In genomic region chr3:40869013-40869412, GRCh38 we compare ENCODE assay signal across 15 cellular contexts.
DNase-seq lines count a peak whose midpoint lies in the region; ATAC-seq and TF ChIP-seq lines count a peak whose summit lies in the region.
"Had no signal": no experiment of that assay in that cellular context is flagged by ENCODE, and none has a peak within 500 bp of the region (broad histone marks: within the 10 kb centered on the region; RNA-seq: fewer than 3 reads in every experiment).

No MANE protein-coding gene starts in this region.

- no peak overlapping the region for H3K14ac ChIP-seq in neuronal stem cell (ENCODE audit: low read length)

- no peak overlapping the region for H2BK12ac ChIP-seq in neuronal stem cell (ENCODE audit: low read length)

- H2BK5ac ChIP-seq in neuronal stem cell (ENCODE audit: low read length) = no peak overlapping the region

- intact Hi-C loops in Caco-2 (cut with micrococcal nuclease; ENCODE audit: unreplicated experiment) (no loop called here), lower lobe of right lung (cut with DNase I) (no loop called here), thyroid gland (cut with DNase I) (no loop called here), heart right ventricle (cut with DNase I) (no loop called here)

- no peak overlapping the region for H3K27ac ChIP-seq in lower lobe of right lung
- H3K27ac ChIP-seq in thyroid gland = no peak overlapping the region
- no peak overlapping the region for H3K27ac ChIP-seq in neuronal stem cell (replicated peaks; ENCODE audit: low read length)
- H3K27ac ChIP-seq in heart right ventricle = no peak overlapping the region
- H3K27ac ChIP-seq: BLaER1 had no signal

- H3K4ac ChIP-seq in neuronal stem cell (ENCODE audit: low read length) = no peak overlapping the region

- no peaks in the 10 kb centered on the region for H3K36me3 Mint-ChIP-seq in Caco-2 (ENCODE audit: insufficient read depth, unreplicated experiment)
- H3K36me3 Mint-ChIP-seq: CD8-positive, alpha-beta memory T cell had no signal

- H3K27ac Mint-ChIP-seq in Caco-2 (ENCODE audit: unreplicated experiment) = peak overlapping the region; percentile 73
- H3K27ac Mint-ChIP-seq: CD8-positive, alpha-beta memory T cell had no signal

- no peak overlapping the region for H3K23ac ChIP-seq in neuronal stem cell (ENCODE audit: low read depth, low read length, poor library complexity)

- no peak overlapping the region for H3K4me2 ChIP-seq in neuronal stem cell (ENCODE audit: insufficient read depth, low read length, poor library complexity, severe bottlenecking)
- H3K4me2 ChIP-seq: BLaER1 had no signal

- H3K36me3 ChIP-seq in Caco-2 (ENCODE audit: control insufficient read depth, insufficient read depth, low read length) (no peaks in the 10 kb centered on the region), lower lobe of right lung (no peaks in the 10 kb centered on the region), thyroid gland (no peaks in the 10 kb centered on the region), neuronal stem cell (replicated peaks in 1 of 2; ENCODE audit: control insufficient read depth in 2 of 2, insufficient read depth in 2 of 2, low read length in 2 of 2) (no peaks in the 10 kb centered on the region), heart right ventricle (no peaks in the 10 kb centered on the region)
- H3K36me3 ChIP-seq: BLaER1 had no signal

- H2AK5ac ChIP-seq in neuronal stem cell (ENCODE audit: low read depth, low read length) = no peak overlapping the region

- H3K4me3 Mint-ChIP-seq in Caco-2 (ENCODE audit: unreplicated experiment) = no peak overlapping the region
- H3K4me3 Mint-ChIP-seq: CD8-positive, alpha-beta memory T cell had no signal

- no TSS peak for BruUV-seq in Caco-2 (replicated peaks; lab: Mats Ljungman, UMichigan)

- 22 to 34% methylated on average over 4 of the region's 4 CpGs for WGBS in thyroid gland, 2 donors
- no CpG with 5 or more reads among the region's 4 CpGs for WGBS in neuronal stem cell (ENCODE audit: extremely low coverage in 2 of 2, insufficient read length in 2 of 2, insufficient replicate concordance in 1 of 2), 2 donors
- 48 to 53% methylated on average over 4 of the region's 4 CpGs for WGBS in heart right ventricle, 2 donors

- no peaks in the 10 kb centered on the region for H3K79me1 ChIP-seq in neuronal stem cell (ENCODE audit: low read depth, low read length)

- H3K4me1 ChIP-seq in Caco-2 (peaks cover 33% of the 10 kb centered on the region), lower lobe of right lung (no peaks in the 10 kb centered on the region), thyroid gland (peaks cover 6 to 8% of the 10 kb centered on the region in 2 donors), neuronal stem cell (ENCODE audit: control insufficient read depth in 2 of 2, insufficient read depth in 1 of 2, low read depth in 1 of 2, low read length in 2 of 2) (peaks cover 0 to 16% of the 10 kb centered on the region in 2 donors), heart right ventricle (peaks cover 0 to 24% (median 5%) of the 10 kb centered on the region in 9 donors)

- no peaks in the 10 kb centered on the region for H3K27me3 Mint-ChIP-seq in Caco-2 (ENCODE audit: insufficient read depth, unreplicated experiment)

- no peak overlapping the region for H2AFZ ChIP-seq in neuronal stem cell (ENCODE audit: low read length)

- ATAC-seq in lower lobe of right lung = peak; percentile 60 to 72
- no peak for ATAC-seq in HG03457 (IDR thresholded peaks at IDR 0.05; ENCODE audit: unreplicated experiment)
- no peak for ATAC-seq in heart right ventricle
- ATAC-seq: GM12878, K562 had no signal

- no peak overlapping the region for H2BK15ac ChIP-seq in neuronal stem cell (ENCODE audit: low read length)

- H3K9me3 ChIP-seq in Caco-2 (no peaks in the 10 kb centered on the region), lower lobe of right lung (no peaks in the 10 kb centered on the region), thyroid gland (no peaks in the 10 kb centered on the region), neuronal stem cell (replicated peaks in 1 of 2; ENCODE audit: control insufficient read depth in 2 of 2, insufficient read depth in 1 of 2, low read depth in 1 of 2, low read length in 2 of 2) (no peaks in the 10 kb centered on the region), heart right ventricle (no peaks in the 10 kb centered on the region)
- H3K9me3 ChIP-seq: BLaER1 had no signal

- H4K91ac ChIP-seq in neuronal stem cell (ENCODE audit: low read depth, low read length, poor library complexity) = no peak overlapping the region

- TF ChIP-seq POLR2A in thyroid gland (IDR thresholded peaks at IDR 0.05) = no peak

- H3K4me1 Mint-ChIP-seq in Caco-2 (ENCODE audit: low read depth, unreplicated experiment) = peaks cover 33% of the 10 kb centered on the region
- H3K4me1 Mint-ChIP-seq: CD8-positive, alpha-beta memory T cell had no signal

- no peak for DNase-seq in Caco-2
- peak; percentile 78 for DNase-seq in astrocyte of the hippocampus (ENCODE audit: low read depth, low spot score)
- DNase-seq in lower lobe of right lung = no peak
- DNase-seq in thyroid gland = peak; percentile 10 to 19
- no peak for DNase-seq in neuronal stem cell (ENCODE audit: low spot score)
- no peak for DNase-seq in heart right ventricle
- DNase-seq: 8988T; AML-193; Calu3; CD8-positive, alpha-beta memory T cell; DMS79 had no signal

- POLR2A ChIA-PET in Caco-2 (lab: Charles Lee) = no interaction called here

- H3K27me3 ChIP-seq in Caco-2 (replicated peaks; ENCODE audit: control insufficient read depth, insufficient read depth, low read length) (no peaks in the 10 kb centered on the region), lower lobe of right lung (ENCODE audit: low read depth) (no peaks in the 10 kb centered on the region), thyroid gland (no peaks in the 10 kb centered on the region), neuronal stem cell (ENCODE audit: control insufficient read depth in 3 of 3, insufficient read depth in 3 of 3, low read depth in 1 of 3, low read length in 3 of 3) (no peaks in the 10 kb centered on the region), heart right ventricle (no peaks in the 10 kb centered on the region)
- H3K27me3 ChIP-seq: BLaER1 had no signal

- CTCF ChIA-PET in Caco-2 (lab: Charles Lee) = no interaction called here

- H3K18ac ChIP-seq in neuronal stem cell (ENCODE audit: low read length) = no peak overlapping the region

- H3K4me3 ChIP-seq in Caco-2 (ENCODE audit: low read depth, low read length) = no peak overlapping the region
- no peak overlapping the region for H3K4me3 ChIP-seq in lower lobe of right lung
- H3K4me3 ChIP-seq in thyroid gland (replicated peaks in 1 of 3) = no peak overlapping the region
- H3K4me3 ChIP-seq in neuronal stem cell (ENCODE audit: low read length in 2 of 2) = no peak overlapping the region
- H3K4me3 ChIP-seq in heart right ventricle = no peak overlapping the region
- H3K4me3 ChIP-seq: BLaER1, GM12878, K562 had no signal

- TF ChIP-seq CTCF in Caco-2 (IDR thresholded peaks at IDR 0.05; ENCODE audit: insufficient read depth in 1 of 2, low read depth in 1 of 2, low read length in 1 of 2, severe bottlenecking in 1 of 2, unreplicated experiment in 1 of 2) (no peak), lower lobe of right lung (IDR thresholded peaks at IDR 0.05) (no peak), thyroid gland (IDR thresholded peaks at IDR 0.05) (no peak), heart right ventricle (IDR thresholded peaks at IDR 0.05) (no peak)

- H3K9me3 Mint-ChIP-seq in Caco-2 (ENCODE audit: unreplicated experiment) = no peaks in the 10 kb centered on the region
- H3K9me3 Mint-ChIP-seq: CD8-positive, alpha-beta memory T cell had no signal

- H4K8ac ChIP-seq in neuronal stem cell (ENCODE audit: low read depth, low read length) = no peak overlapping the region

- no peak overlapping the region for H3K9ac ChIP-seq in neuronal stem cell (ENCODE audit: low read depth, low read length, poor library complexity)
- H3K9ac ChIP-seq: BLaER1 had no signal

- no peak overlapping the region for H2BK120ac ChIP-seq in neuronal stem cell (ENCODE audit: low read depth, low read length)

Comparison
In these comparisons a context has a peak if more than half of its experiments do, and no peak if none do; other contexts are left out.
1. DNase-seq: peak in astrocyte of the hippocampus (single experiment) and thyroid gland (2 of 2); none in Caco-2 (0 of 2), lower lobe of right lung (single experiment), neuronal stem cell (single experiment) and heart right ventricle (0 of 2).
2. ATAC-seq: peak in lower lobe of right lung (2 of 2); none in HG03457 (single experiment) and heart right ventricle (0 of 8).